In genomic region chr1:85417876-85418275, GRCh38 we compare ENCODE assay signal across 22 cellular contexts. TPM values are rescaled to one million over a fixed set of nuclear protein-coding genes. Genes with fewer than 3 reads are reported as not detected.
"Had no signal": no experiment of that assay in that cellular context is flagged by ENCODE, and none has a peak within 500 bp of the region (broad histone marks: within the 10 kb centered on the region; RNA-seq: fewer than 3 reads in every experiment).

No MANE protein-coding gene starts in this region.

- H3K36me3 ChIP-seq: adrenal gland had no signal

- H3K4me2 ChIP-seq: PC-9 had no signal

- H2AFZ ChIP-seq: PC-9 had no signal

- H3K27me3 ChIP-seq: adrenal gland had no signal

- H3K4me3 ChIP-seq: adrenal gland, K562, PC-9 had no signal

- DNase-seq: activated CD4-positive, alpha-beta memory T cell treated with anti-CD3 and anti-CD28 coated beads, Interleukin-2, amount 10 ng/mL, durations not matched to agents 7 days and 5 days; activated CD4-positive, alpha-beta T cell treated with anti-CD3 and anti-CD28 coated beads, Interleukin-2, amount 50 U/mL, for 1 hour; activated CD4-positive, CD25-positive, alpha-beta regulatory T cell; activated CD8-positive, alpha-beta memory T cell treated with anti-CD3 and anti-CD28 coated beads, Interleukin-2, amount 50 U/mL, for 4 hours; activated gamma-delta T cell treated with Interleukin-2 at 50 U/mL for 16 hours; activated naive CD4-positive, alpha-beta T cell treated with anti-CD3 and anti-CD28 coated beads, Interleukin-2, amount 50 U/mL, for 16 hours; activated naive CD8-positive, alpha-beta T cell treated with anti-CD3 and anti-CD28 coated beads, Interleukin-2, amount 10 ng/mL, durations not matched to agents 7 days and 5 days; activated T-cell treated with anti-CD3 and anti-CD28 coated beads, Interleukin-2, amount 50 U/mL, for 72 hours; adrenal gland; anterior cingulate cortex; NCI-H1048; NCI-H146; NCI-H187 treated with DMSO at 0.1 percent for 48 hours; NCI-H2081 treated with DMSO at 0.1 percent for 48 hours; NCI-H446; NCI-H524; PC-9; SHP77 treated with DMSO at 0.1 percent for 48 hours; T-helper 1 cell had no signal

- H3K4me1 ChIP-seq: adrenal gland had no signal

- H3K9me3 ChIP-seq: adrenal gland had no signal

- H3K27ac ChIP-seq: adrenal gland, PC-9, VCaP had no signal

RNA-seq across cellular contexts. Expression of gene DDAH1, which starts 47.1 kb away (rescaled TPM):
- total RNA-seq: activated CD4-positive, alpha-beta memory T cell treated with anti-CD3 and anti-CD28 coated beads, Interleukin-2, amount 10 ng/mL, durations not matched to agents 7 days and 5 days; activated naive CD8-positive, alpha-beta T cell treated with anti-CD3 and anti-CD28 coated beads, Interleukin-2, amount 10 ng/mL, durations not matched to agents 7 days and 5 days; activated T-helper 2 cell treated with anti-CD3 and anti-CD28 coated beads, Interferon-gamma antibody, Interleukin-2, Interleukin-4, amounts not matched to agents 10 μg/mL and 5 μg/mL and 100 μg/mL, durations not matched to agents 14 hours and 24 hours and 36 hours had no signal
